In the genomic region with DNA sequence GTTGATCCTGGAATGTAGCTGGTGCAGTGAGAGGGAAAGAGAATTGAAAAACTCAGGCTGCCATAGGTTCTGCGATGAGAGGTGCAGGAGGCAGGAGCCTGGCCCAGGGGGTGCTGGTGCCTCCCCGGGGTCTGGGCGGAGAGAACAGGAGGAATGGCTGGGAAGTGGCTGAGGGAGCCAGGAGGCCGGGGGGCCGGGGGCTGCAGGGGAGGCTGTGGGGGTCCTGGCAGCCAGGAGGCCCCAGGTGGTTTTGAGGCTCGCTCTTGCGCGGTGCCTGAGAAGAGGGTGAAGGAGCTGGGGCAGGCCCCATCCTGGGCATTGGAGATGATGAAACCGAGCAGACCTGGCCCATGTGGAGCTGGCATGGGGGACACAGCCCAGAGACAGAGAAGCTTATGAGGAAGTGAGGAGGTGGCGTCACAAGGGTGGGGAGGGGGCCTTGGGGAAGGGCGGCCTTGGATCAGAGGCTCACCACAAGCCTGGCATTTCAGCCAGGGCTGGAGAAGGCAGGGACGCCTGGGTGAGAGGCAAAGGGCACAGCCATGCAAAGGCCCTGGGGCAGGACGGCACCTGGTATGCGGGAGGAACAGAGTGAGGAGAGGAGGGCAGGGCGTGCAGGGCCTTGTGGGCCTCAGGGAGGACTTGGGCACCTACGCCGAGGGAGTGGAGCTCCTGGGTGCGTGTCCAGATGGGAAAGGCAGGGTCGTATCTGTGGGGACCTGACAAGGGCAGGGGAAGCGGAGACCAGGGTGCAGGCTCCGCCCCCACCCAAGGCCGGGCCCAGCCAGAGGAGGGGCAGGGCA, we compare ENCODE assay signal across 10 cellular contexts. TPM values are rescaled to one million over a fixed set of nuclear protein-coding genes. Genes with fewer than 3 reads are reported as not detected.
DNase-seq lines count a peak whose midpoint lies in the region; ATAC-seq and TF ChIP-seq lines count a peak whose summit lies in the region.
"Had no signal": no experiment of that assay in that cellular context is flagged by ENCODE, and none has a peak within 500 bp of the region (broad histone marks: within the 10 kb centered on the region; RNA-seq: fewer than 3 reads in every experiment).

No MANE protein-coding gene starts in this region.

- intact Hi-C loops in CD4-positive, alpha-beta T cell (cut with DNase I, micrococcal nuclease), result no loop called here
- intact Hi-C loops in ascending aorta (cut with DNase I), result no loop called here

- H3K36me3 Mint-ChIP-seq in CD4-positive, alpha-beta T cell (ENCODE audit: low read depth), result peaks cover 51% of the 10 kb centered on the region

- TF ChIP-seq CTCF in CD4-positive, alpha-beta T cell (IDR thresholded peaks at IDR 0.05), result no peak
- TF ChIP-seq CTCF in RWPE2 (IDR thresholded peaks at IDR 0.05; ENCODE audit: poor library complexity, severe bottlenecking) (no peak), ascending aorta (IDR thresholded peaks at IDR 0.05) (no peak)

- H3K27ac ChIP-seq in CD4-positive, alpha-beta T cell (ENCODE audit: low read depth, low read length), result no peak overlapping the region
- no peak overlapping the region for H3K27ac ChIP-seq in RWPE2 (ENCODE audit: poor library complexity, severe bottlenecking)
- H3K27ac ChIP-seq in ascending aorta, result no peak overlapping the region

- H3K27ac Mint-ChIP-seq in CD4-positive, alpha-beta T cell, result peak overlapping the region; percentile 42

- no peaks in the 10 kb centered on the region for H3K9me3 Mint-ChIP-seq in CD4-positive, alpha-beta T cell

- H3K4me1 ChIP-seq in RWPE2 (ENCODE audit: insufficient read depth, poor library complexity, severe bottlenecking) (no peaks in the 10 kb centered on the region), ascending aorta (no peaks in the 10 kb centered on the region)

- POLR2A ChIA-PET in CD4-positive, alpha-beta T cell (lab: Charles Lee), result interaction anchor here (1.0 kb wide), 1 partner anchor 10 kb away, joined by 3 read pairs; no protein-coding TSS in a partner anchor

- no peak overlapping the region for H3K4me3 Mint-ChIP-seq in CD4-positive, alpha-beta T cell
- H3K4me3 Mint-ChIP-seq: brain had no signal

- H3K27me3 ChIP-seq in CD4-positive, alpha-beta T cell (ENCODE audit: control insufficient read depth, insufficient read depth, low read length), result no peaks in the 10 kb centered on the region
- H3K27me3 ChIP-seq in RWPE2 (ENCODE audit: insufficient read depth, poor library complexity, severe bottlenecking) (no peaks in the 10 kb centered on the region), ascending aorta (no peaks in the 10 kb centered on the region)

- no peak overlapping the region for H3K4me3 ChIP-seq in RWPE2 (ENCODE audit: severe bottlenecking)
- no peak overlapping the region for H3K4me3 ChIP-seq in ascending aorta

- no peaks in the 10 kb centered on the region for H3K9me3 ChIP-seq in CD4-positive, alpha-beta T cell (ENCODE audit: control insufficient read depth, low read length)
- H3K9me3 ChIP-seq in RWPE2 (ENCODE audit: severe bottlenecking) (no peaks in the 10 kb centered on the region), ascending aorta (peaks cover 0 to 3% of the 10 kb centered on the region in 2 donors)

- no peaks in the 10 kb centered on the region for H3K4me1 Mint-ChIP-seq in CD4-positive, alpha-beta T cell (ENCODE audit: low read depth)

- ATAC-seq in CD4-positive, alpha-beta T cell (ENCODE audit: poor library complexity), result no peak
- ATAC-seq in RWPE2 (ENCODE audit: low read depth) (peak; percentile 26; the same call in 2 of the 3 replicates), left lobe of liver (peak; percentile 16)

- no peaks in the 10 kb centered on the region for H3K27me3 Mint-ChIP-seq in CD4-positive, alpha-beta T cell
- H3K27me3 Mint-ChIP-seq: brain had no signal

- H3K36me3 ChIP-seq in RWPE2 (ENCODE audit: low read depth) (peaks cover 23% of the 10 kb centered on the region), ascending aorta (peaks cover 39 to 45% of the 10 kb centered on the region in 2 donors)

- DNase-seq in CD4-positive, alpha-beta T cell, result no peak
- DNase-seq in RWPE2 (ENCODE audit: low spot score) (no peak), left lobe of liver (ENCODE audit: low spot score) (no peak), ascending aorta (ENCODE audit: low spot score in 2 of 2) (no peak), activated gamma-delta T cell treated with Interleukin-2 at 50 U/mL for 16 hours (no peak)
- DNase-seq in activated CD4-positive, alpha-beta T cell treated with anti-CD3 and anti-CD28 coated beads, Interleukin-2, amount 50 U/mL, for 48 hours, result no peak
- DNase-seq: KG1, SW 1271 had no signal

- CTCF ChIA-PET in CD4-positive, alpha-beta T cell (lab: Charles Lee), result interaction anchor here (0.5 kb wide), 1 partner anchor 766 kb away, joined by 3 read pairs; no protein-coding TSS in a partner anchor

RNA-seq across cellular contexts. Expression of a gene that starts 1.3 kb away (rescaled TPM):
- total RNA-seq in CD4-positive, alpha-beta T cell, result 1 to 10 TPM; 5.7 to 6.0 TPM
- 1.9 TPM for total RNA-seq in left lobe of liver
- total RNA-seq in ascending aorta, result not detected
- total RNA-seq: NCI-H460 had no signal

RNA-seq across cellular contexts. Expression of a gene that starts 19.7 kb away (rescaled TPM):
- total RNA-seq in CD4-positive, alpha-beta T cell, result 10 to 100 TPM; 62.5 to 65.0 TPM
- total RNA-seq in left lobe of liver, result 33.9 TPM
- total RNA-seq in ascending aorta, result 133 TPM

RNA-seq across cellular contexts. Expression of a gene that starts 31.5 kb away (rescaled TPM):
- total RNA-seq in CD4-positive, alpha-beta T cell, result 100 to 1,000 TPM; 109 to 116 TPM
- 27.4 TPM for total RNA-seq in left lobe of liver
- 56.8 TPM for total RNA-seq in ascending aorta

RNA-seq across cellular contexts. Expression of a gene that starts 35.1 kb away (rescaled TPM):
- 10 to 100 TPM; 34.3 to 36.6 TPM for total RNA-seq in CD4-positive, alpha-beta T cell
- total RNA-seq in left lobe of liver, result 44.2 TPM
- 149 TPM for total RNA-seq in ascending aorta

RNA-seq across cellular contexts. Expression of a gene that starts 37.2 kb away (rescaled TPM):
- 1 to 10 TPM; 3.9 to 4.7 TPM for total RNA-seq in CD4-positive, alpha-beta T cell
- 5.5 TPM for total RNA-seq in left lobe of liver
- total RNA-seq in ascending aorta, result 40.9 TPM
